ENCODE assay signal across 8 cellular contexts in genomic region chr10:21364196-21365114, GRCh38.
DNase-seq lines count a peak whose midpoint lies in the region; ATAC-seq and TF ChIP-seq lines count a peak whose summit lies in the region.

No MANE protein-coding gene starts in this region.

- no CpG with 5 or more reads among the region's 11 CpGs for WGBS in iPS DF 6.9 (ENCODE audit: insufficient coverage, insufficient read length)

- CTCF ChIA-PET in HEK293 (lab: Yijun Ruan, JAX), result interaction anchor here (0.6 kb wide), 1 partner anchor 583 kb away, joined by 7 read pairs; no protein-coding TSS in a partner anchor

- POLR2A ChIA-PET in HEK293 (lab: Yijun Ruan, JAX), result interaction anchor here (1.1 to 1.3 kb wide), 2 partner anchors 15 to 132 kb away, joined by 3 to 5 read pairs; no protein-coding TSS in a partner anchor

- no peaks in the 10 kb centered on the region for H3K9me3 ChIP-seq in HEK293 (ENCODE audit: control insufficient read depth, insufficient read depth, low read depth, low read length)
- H3K9me3 ChIP-seq in iPS DF 6.9 (ENCODE audit: control insufficient read depth, insufficient read depth, low read length), result no peaks in the 10 kb centered on the region; the same call in 1 of the 2 replicates

- DNase-seq in astrocyte of the hippocampus (ENCODE audit: low read depth, low spot score) (peak; percentile 91), iPS DF 6.9 (ENCODE audit: low read depth, low spot score) (peak; percentile 50), smooth muscle cell of the brain vasculature (ENCODE audit: low read depth, low spot score) (peak; percentile 47), CD1c-positive myeloid dendritic cell (ENCODE audit: extremely low spot score) (no peak)
- no peak for DNase-seq in activated effector memory CD4-positive, alpha-beta T cell treated with anti-CD3 and anti-CD28 coated beads, Interleukin-2, amount 50 U/mL, for 16 hours

- no peak for TF ChIP-seq CTCF in HEK293 (tag by site-specific recombination; IDR thresholded peaks at IDR 0.05)

- H3K4me3 ChIP-seq in HEK293 (ENCODE audit: low read depth, low read length) (no peak overlapping the region), iPS DF 6.9 (ENCODE audit: low read length) (no peak overlapping the region)

- H3K36me3 ChIP-seq in HEK293 (ENCODE audit: control insufficient read depth in 2 of 2, insufficient read depth in 1 of 2, low read length in 2 of 2) (no peaks in the 10 kb centered on the region), iPS DF 6.9 (ENCODE audit: control insufficient read depth, insufficient read depth, low read length) (no peaks in the 10 kb centered on the region)

- no peak for ATAC-seq in GM19455 (IDR thresholded peaks at IDR 0.05; ENCODE audit: unreplicated experiment)
- no peak for ATAC-seq in HG03457 (IDR thresholded peaks at IDR 0.05; ENCODE audit: unreplicated experiment)

- H3K4me1 ChIP-seq in HEK293 (ENCODE audit: control insufficient read depth, insufficient read depth, low read length), result peaks cover 19% of the 10 kb centered on the region
- peaks cover 5% of the 10 kb centered on the region; the same call in 1 of the 2 replicates for H3K4me1 ChIP-seq in iPS DF 6.9 (ENCODE audit: control insufficient read depth, insufficient read depth, low read length)

- H3K27ac ChIP-seq in HEK293 (ENCODE audit: extremely low read depth, low read depth, low read length) (peak overlapping the region; percentile 61), iPS DF 6.9 (ENCODE audit: low read length) (no peak overlapping the region)

- H3K27me3 ChIP-seq in iPS DF 6.9 (ENCODE audit: control insufficient read depth, insufficient read depth, low read length), result no peaks in the 10 kb centered on the region

TF ChIP-seq in HEK293, 187 proteins besides CTCF, POLR2A, EP300 and RAD21:
- TF ChIP-seq KLF16 (tag by site-specific recombination; IDR thresholded peaks at IDR 0.05) (no peak), ZNF19 (tag by site-specific recombination; IDR thresholded peaks at IDR 0.05; ENCODE audit: low read depth) (no peak), ZNF561 (tag by site-specific recombination; IDR thresholded peaks at IDR 0.05; ENCODE audit: borderline replicate concordance) (0 out of 2 replicates have a peak, but pooled peaks have one; percentile 39), ZBTB44 (tag by site-specific recombination; IDR thresholded peaks at IDR 0.05) (no peak), ZNF510 (tag by site-specific recombination; IDR thresholded peaks at IDR 0.05; ENCODE audit: insufficient replicate concordance) (no peak), MYNN (tag by site-specific recombination; IDR thresholded peaks at IDR 0.05; ENCODE audit: borderline replicate concordance) (peak; percentile 53; the same call in 1 of the 2 replicates), ZNF335 (tag by site-specific recombination; conservative IDR thresholded peaks at IDR 0.05) (peak; percentile 40; the same call in 1 of the 2 replicates), KLF1 (tag by site-specific recombination; IDR thresholded peaks at IDR 0.05) (no peak), PRDM1 (tag by site-specific recombination; IDR thresholded peaks at IDR 0.05) (0 out of 2 replicates have a peak, but pooled peaks have one; percentile 34), ZSCAN23 (tag by site-specific recombination; IDR thresholded peaks at IDR 0.05) (no peak), PRDM6 (tag by site-specific recombination; IDR thresholded peaks at IDR 0.05) (peak; percentile 27; the same call in 1 of the 2 replicates), RBAK (tag by site-specific recombination; IDR thresholded peaks at IDR 0.05) (no peak), ZSCAN18 (tag by site-specific recombination; IDR thresholded peaks at IDR 0.05) (no peak), GLIS1 (tag by site-specific recombination; IDR thresholded peaks at IDR 0.05) (peak; percentile 8; the same call in 1 of the 2 replicates), ZNF404 (tag by site-specific recombination; IDR thresholded peaks at IDR 0.05) (no peak)

Comparison
In these comparisons a context has a peak if more than half of its experiments do, and no peak if none do; other contexts are left out.
1. DNase-seq: peak in astrocyte of the hippocampus (single experiment), iPS DF 6.9 (single experiment) and smooth muscle cell of the brain vasculature (single experiment); none in CD1c-positive myeloid dendritic cell (single experiment) and activated effector memory CD4-positive, alpha-beta T cell treated with anti-CD3 and anti-CD28 coated beads, Interleukin-2, amount 50 U/mL, for 16 hours (single experiment).